ENCODE assay signal across 8 cellular contexts in the genomic region with DNA sequence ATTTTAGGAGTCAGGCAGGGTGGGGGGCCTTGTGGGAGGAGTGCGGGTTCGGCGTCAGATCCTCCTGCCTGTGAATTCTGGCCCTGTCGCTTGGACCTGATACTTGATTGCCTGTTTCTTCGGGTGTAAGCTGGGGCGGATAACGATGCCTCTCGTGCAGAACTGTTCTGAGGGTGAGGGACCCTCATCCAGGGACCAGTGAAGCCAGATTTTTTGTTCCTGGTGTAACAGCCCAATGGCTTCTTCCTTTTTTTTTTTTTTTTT. TPM values are rescaled to one million over a fixed set of nuclear protein-coding genes. Genes with fewer than 3 reads are reported as not detected.
DNase-seq lines count a peak whose midpoint lies in the region; ATAC-seq and TF ChIP-seq lines count a peak whose summit lies in the region.

No MANE protein-coding gene starts in this region.

- no peak for TF ChIP-seq POLR2A in prostate gland (IDR thresholded peaks at IDR 0.05)

- H3K4me1 ChIP-seq in HUES6 (ENCODE audit: control insufficient read depth, insufficient read depth, low read length) (peaks cover 27% of the 10 kb centered on the region), muscle layer of duodenum (ENCODE audit: control insufficient read depth in 1 of 2, insufficient read depth in 2 of 2, low read length in 2 of 2) (peaks cover 5 to 14% of the 10 kb centered on the region in 2 donors), prostate gland (replicated peaks) (peaks cover 4% of the 10 kb centered on the region)

- H3K9me3 ChIP-seq in HUES6 (ENCODE audit: control insufficient read depth, insufficient read depth, low read depth, low read length) (peaks cover 10% of the 10 kb centered on the region; the same call in 1 of the 2 replicates), muscle layer of duodenum (ENCODE audit: control insufficient read depth in 1 of 2, low read length in 2 of 2) (no peaks in the 10 kb centered on the region), prostate gland (no peaks in the 10 kb centered on the region)

- no peak for DNase-seq in AG09309 (ENCODE audit: low read depth)
- DNase-seq in MCF 10A (ENCODE audit: unreplicated experiment): no peak
- DNase-seq in DMS79 (lab: John Stamatoyannopoulos, UW): no peak
- DNase-seq in EL: no peak
- DNase-seq in prostate gland (ENCODE audit: low spot score): no peak

- no peaks in the 10 kb centered on the region for H3K9me3 Mint-ChIP-seq in MCF 10A (ENCODE audit: unreplicated experiment)

- POLR2A ChIA-PET in MCF 10A (lab: Yijun Ruan, JAX): interaction anchor here (0.6 to 1.9 kb wide), 8 partner anchors 11 to 420 kb away, joined by 3 to 4 read pairs (median 3); a partner anchor contains a TSS

- peak overlapping the region; percentile 12 for H3K27ac Mint-ChIP-seq in MCF 10A (ENCODE audit: low read depth, unreplicated experiment)

- H3K36me3 ChIP-seq in HUES6 (ENCODE audit: control insufficient read depth, insufficient read depth, low read length) (peaks cover 22% of the 10 kb centered on the region), muscle layer of duodenum (ENCODE audit: control insufficient read depth in 1 of 2, insufficient read depth in 2 of 2, low read length in 2 of 2) (no peaks in the 10 kb centered on the region), prostate gland (no peaks in the 10 kb centered on the region)

- ATAC-seq in GM19328 (IDR thresholded peaks at IDR 0.05; ENCODE audit: unreplicated experiment): no peak

- H3K27me3 Mint-ChIP-seq in MCF 10A (ENCODE audit: insufficient read depth, unreplicated experiment): no peaks in the 10 kb centered on the region

- CTCF ChIA-PET in MCF 10A (lab: Yijun Ruan, JAX): interaction anchor here (0.6 kb wide), 1 partner anchor 451 kb away, joined by 4 read pairs; no protein-coding TSS in a partner anchor

- TF ChIP-seq CTCF in AG09309 (IDR thresholded peaks at IDR 0.05; ENCODE audit: control insufficient read depth, insufficient read depth, low read depth, low read length, missing control alignments) (no peak), MCF 10A (IDR thresholded peaks at IDR 0.05; ENCODE audit: unreplicated experiment) (no peak), prostate gland (IDR thresholded peaks at IDR 0.05) (no peak)

- peaks cover 6% of the 10 kb centered on the region; the same call in 1 of the 2 replicates for H3K27me3 ChIP-seq in HUES6 (ENCODE audit: control insufficient read depth, insufficient read depth, low read length)
- no peaks in the 10 kb centered on the region for H3K27me3 ChIP-seq in muscle layer of duodenum (ENCODE audit: low read depth, low read length)
- no peaks in the 10 kb centered on the region for H3K27me3 ChIP-seq in prostate gland (replicated peaks; ENCODE audit: insufficient read depth)

- H3K4me1 Mint-ChIP-seq in MCF 10A (ENCODE audit: insufficient read depth, unreplicated experiment): no peaks in the 10 kb centered on the region

- 43% methylated on average over 8 of the region's 8 CpGs for WGBS in prostate gland

- H3K27ac ChIP-seq in HUES6 (ENCODE audit: low read depth, low read length): no peak overlapping the region
- H3K27ac ChIP-seq in muscle layer of duodenum (ENCODE audit: low read length): no peak overlapping the region
- no peak overlapping the region for H3K27ac ChIP-seq in prostate gland

- H3K9ac ChIP-seq in HUES6 (ENCODE audit: low read length): peak overlapping the region; percentile 89

- H3K4me3 ChIP-seq in AG09309 (ENCODE audit: control insufficient read depth, low read depth, low read length): peak overlapping the region; percentile 93
- H3K4me3 ChIP-seq in HUES6 (ENCODE audit: low read depth, low read length): peak overlapping the region; percentile 97
- H3K4me3 ChIP-seq in muscle layer of duodenum (ENCODE audit: low read depth in 1 of 2, low read length in 2 of 2): peak overlapping the region; percentile 68 to 88
- H3K4me3 ChIP-seq in prostate gland: no peak overlapping the region

- H3K36me3 Mint-ChIP-seq in MCF 10A (ENCODE audit: insufficient read depth, unreplicated experiment): peaks cover 5% of the 10 kb centered on the region

- intact Hi-C loops in MCF 10A (cut with micrococcal nuclease) (no loop called here), prostate gland (cut with DNase I) (loop anchor here (5.0 kb wide), 1 partner anchor 106 kb away; a partner anchor contains a TSS)

- no TSS peak for BruUV-seq in MCF 10A (replicated peaks; lab: Mats Ljungman, UMichigan)

- peak overlapping the region; percentile 80 for H3K4me3 Mint-ChIP-seq in MCF 10A (ENCODE audit: unreplicated experiment)

RNA-seq across cellular contexts. Expression of a gene that starts 1.3 kb away (rescaled TPM):
- 66.8 and 76.2 TPM in 2 replicates for total RNA-seq in MCF 10A (2022)
- total RNA-seq in prostate gland: 100 to 1,000 TPM in 1 of 2 donors, 10 to 100 TPM in 1; 64.0 to 123 TPM

RNA-seq across cellular contexts. Expression of a gene that starts 17.7 kb away (rescaled TPM):
- total RNA-seq in MCF 10A (2022) (1.3 and 4.0 TPM in 2 replicates), prostate gland (10 to 100 TPM; 16.9 to 32.2 TPM)

RNA-seq across cellular contexts. Expression of a gene that starts 36.6 kb away (rescaled TPM):
- total RNA-seq in MCF 10A (2022) (21.5 and 24.4 TPM in 2 replicates), prostate gland (10 to 100 TPM; 26.1 to 28.3 TPM)

RNA-seq across cellular contexts. Expression of a gene that starts 54.6 kb away (rescaled TPM):
- total RNA-seq in MCF 10A (2022) (5.9 and 6.3 TPM in 2 replicates), prostate gland (10 to 100 TPM; 23.8 to 34.9 TPM)

Comparison
In these comparisons a context has a peak if more than half of its experiments do, and no peak if none do; other contexts are left out.
1. H3K4me3 ChIP-seq: peak in AG09309 (single experiment), HUES6 (single experiment) and muscle layer of duodenum (2 of 2); none in prostate gland (0 of 2).